In genomic region chr5:176203086-176203485, GRCh38 we compare ENCODE assay signal across 24 cellular contexts.
"Had no signal": no experiment of that assay in that cellular context is flagged by ENCODE, and none has a peak within 500 bp of the region (broad histone marks: within the 10 kb centered on the region; RNA-seq: fewer than 3 reads in every experiment).

No MANE protein-coding gene starts in this region.

- ATAC-seq: effector memory CD8-positive, alpha-beta T cell; esophagus mucosa; foreskin keratinocyte; gastrocnemius medialis; gastroesophageal sphincter; heart left ventricle; heart right ventricle had no signal

- H3K4me3 ChIP-seq: colonic mucosa, coronary artery, dorsolateral prefrontal cortex, esophagus muscularis mucosa, esophagus squamous epithelium, gastrocnemius medialis, gastroesophageal sphincter, heart left ventricle, heart right ventricle had no signal

- H3K27ac ChIP-seq: colonic mucosa, coronary artery, dorsolateral prefrontal cortex, epithelial cell of prostate, esophagus muscularis mucosa, esophagus squamous epithelium, foreskin keratinocyte, gastrocnemius medialis, gastroesophageal sphincter, heart left ventricle, heart right ventricle had no signal

- H3K9me3 ChIP-seq: colonic mucosa, esophagus muscularis mucosa, esophagus squamous epithelium, gastrocnemius medialis, gastroesophageal sphincter, heart left ventricle, heart right ventricle had no signal

- H3K36me3 ChIP-seq: colonic mucosa, esophagus muscularis mucosa, esophagus squamous epithelium, gastrocnemius medialis, gastroesophageal sphincter, heart left ventricle, heart right ventricle had no signal

- H3K4me1 ChIP-seq: colonic mucosa, foreskin keratinocyte, gastrocnemius medialis, heart right ventricle had no signal

- H3K27ac Mint-ChIP-seq: dendritic cell treated with granulocyte-macrophage colony-stimulating factor and Interleukin-4, amounts not matched to agents 40 ng/mL and 50 ng/mL, for 4 days; effector memory CD8-positive, alpha-beta T cell had no signal

- H3K9me3 Mint-ChIP-seq: dendritic cell treated with granulocyte-macrophage colony-stimulating factor and Interleukin-4, amounts not matched to agents 40 ng/mL and 50 ng/mL, for 4 days; effector memory CD8-positive, alpha-beta T cell had no signal

- DNase-seq: colonic mucosa; cortex of kidney; dermis blood vessel endothelial cell; dorsolateral prefrontal cortex; effector CD4-positive, alpha-beta T cell; effector CD8-positive, alpha-beta T cell; effector memory CD4-positive, alpha-beta T cell; effector memory CD8-positive, alpha-beta T cell; erythroblast; esophagus squamous epithelium; foreskin fibroblast; foreskin keratinocyte; foreskin melanocyte; gastrocnemius medialis; glutamatergic neuron; head of caudate nucleus; heart left ventricle; heart right ventricle had no signal

- H3K4me3 Mint-ChIP-seq: dendritic cell treated with granulocyte-macrophage colony-stimulating factor and Interleukin-4, amounts not matched to agents 40 ng/mL and 50 ng/mL, for 4 days; effector memory CD8-positive, alpha-beta T cell had no signal
